ENCODE assay signal across 33 cellular contexts in the genomic region with DNA sequence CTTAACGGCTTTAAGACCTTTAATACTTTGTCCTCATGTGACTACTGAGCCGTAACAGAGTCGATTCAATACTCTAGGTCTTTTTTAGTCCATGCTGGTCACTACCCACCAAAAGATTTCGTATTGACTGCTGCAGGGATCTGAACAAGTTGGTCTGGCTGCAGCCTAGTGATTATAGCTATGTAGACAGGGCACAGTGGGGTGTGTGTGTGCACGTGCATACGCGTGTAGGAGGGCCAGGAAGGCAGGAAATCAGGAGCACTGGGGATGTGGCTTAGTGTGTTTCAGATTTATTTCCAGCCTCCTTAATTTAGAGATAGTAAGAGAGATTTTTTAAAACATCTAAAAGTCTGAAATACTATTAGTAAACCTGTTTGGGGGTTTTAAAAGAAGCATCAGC.
DNase-seq lines count a peak whose midpoint lies in the region; ATAC-seq, FAIRE-seq and TF ChIP-seq lines count a peak whose summit lies in the region.
"Had no signal": no experiment of that assay in that cellular context is flagged by ENCODE, and none has a peak within 500 bp of the region (broad histone marks: within the 10 kb centered on the region; RNA-seq: fewer than 3 reads in every experiment).

No MANE protein-coding gene starts in this region.

- no peak for TF ChIP-seq POLR2A in GM12878 (IDR thresholded peaks at IDR 0.05; ENCODE audit: low read depth, low read length)

- TF ChIP-seq CTCF in GM12878 (IDR thresholded peaks at IDR 0.05 in 2 of 3, conservative IDR thresholded peaks at IDR 0.05 in 1 of 3; ENCODE audit: control insufficient read depth in 2 of 3, extremely low read depth in 1 of 3, insufficient read depth in 1 of 3, low read depth in 3 of 3, low read length in 3 of 3) (no peak), parathyroid adenoma (IDR thresholded peaks at IDR 0.05) (no peak)

- H2AFZ ChIP-seq in GM12878 (ENCODE audit: control insufficient read depth, low read depth, low read length) (no peak overlapping the region), parathyroid adenoma (peak overlapping the region; percentile 5)

- no peak overlapping the region for H3K9ac ChIP-seq in GM12878 (ENCODE audit: control insufficient read depth, insufficient read depth, low read length)
- H3K9ac ChIP-seq in parathyroid adenoma, result no peak overlapping the region
- H3K9ac ChIP-seq: SK-N-SH had no signal

- H3K36me3 ChIP-seq in GM12878 (ENCODE audit: control insufficient read depth in 2 of 2, insufficient read depth in 2 of 2, low read length in 1 of 2) (no peaks in the 10 kb centered on the region), parathyroid adenoma (ENCODE audit: control insufficient read depth, insufficient read depth, low read length) (no peaks in the 10 kb centered on the region)
- H3K36me3 ChIP-seq: ascending aorta, heart left ventricle, neutrophil, prostate gland, vagina had no signal

- 64% methylated on average over 7 of the region's 7 CpGs for WGBS in GM12878 (ENCODE audit: insufficient coverage, insufficient replicate concordance, low lambda C conversion rate, missing lambda C conversion rate)

- in situ Hi-C loops in GM12878 (cut with MboI), result no loop called here

- CTCF ChIA-PET in GM12878 (lab: Yijun Ruan, JAX), result interaction anchor here (0.8 to 9.1 kb wide), 7 partner anchors 10 to 473 kb away, joined by 3 to 68 read pairs (median 4); no protein-coding TSS in a partner anchor

- H3K27me3 ChIP-seq in GM12878 (replicated peaks in 1 of 2; ENCODE audit: control insufficient read depth in 2 of 2, insufficient read depth in 2 of 2, low read length in 1 of 2) (no peaks in the 10 kb centered on the region), parathyroid adenoma (ENCODE audit: control insufficient read depth, insufficient read depth, low read length) (no peaks in the 10 kb centered on the region)
- H3K27me3 ChIP-seq: ascending aorta, foreskin keratinocyte, neutrophil, testis, vagina had no signal

- DNase-seq in DMS153 (lab: John Stamatoyannopoulos, UW), result peak; percentile 21
- DNase-seq in DMS153 treated with DMSO at 0.1 percent for 48 hours (lab: John Stamatoyannopoulos, UW; ENCODE audit: unreplicated experiment), result no peak
- DNase-seq in NCI-H510A treated with DMSO at 0.1 percent for 48 hours (lab: John Stamatoyannopoulos, UW), result peak; percentile 69
- no peak for DNase-seq in GM12878 (ENCODE audit: low read depth, low spot score)
- no peak for DNase-seq in DMS 273 (lab: John Stamatoyannopoulos, UW; ENCODE audit: unreplicated experiment)
- DNase-seq: activated CD4-positive, alpha-beta T cell treated with anti-CD3 and anti-CD28 coated beads for 36 hours; activated effector memory CD4-positive, alpha-beta T cell treated with anti-CD3 and anti-CD28 coated beads, Interleukin-2, amount 50 U/mL, for 16 hours; activated naive CD8-positive, alpha-beta T cell treated with anti-CD3 and anti-CD28 coated beads, Interleukin-2, amount 10 ng/mL, durations not matched to agents 7 days and 5 days; activated T-cell treated with anti-CD3 and anti-CD28 coated beads, Interleukin-2, amount 50 U/mL, for 1 hour; EL; foreskin keratinocyte; GOT3; heart left ventricle; immature natural killer cell; IMR-90; left colon; NCI-H1092; NCI-H2029; SK-N-SH; stimulated activated CD4-positive, alpha-beta T cell treated with anti-CD3 and anti-CD28 coated beads, Interleukin-15, amount 100 ng/mL, for 24 hours; stimulated activated naive B cell treated with anti-CD40 and anti-IgM and Interleukin-4, amounts not matched to agents 10 μg/mL and 1 μg/mL and 100 μg/mL, for 72 hours; T-helper 17 cell; testis had no signal

- H3K9me3 ChIP-seq in GM12878 (replicated peaks; ENCODE audit: control insufficient read depth, insufficient read depth, low read length) (no peaks in the 10 kb centered on the region; the same call in 2 of the 3 replicates), parathyroid adenoma (ENCODE audit: control insufficient read depth, low read length) (no peaks in the 10 kb centered on the region)
- H3K9me3 ChIP-seq: ascending aorta, heart left ventricle, neutrophil, prostate gland, SK-N-SH, testis, vagina had no signal

- SMC1A ChIA-PET in GM12878 (lab: Charles Lee; ENCODE audit: uncharacterized antibody, unreplicated experiment), result interaction anchor here (0.8 to 1.8 kb wide), 9 partner anchors 11 to 477 kb away, joined by 3 to 11 read pairs (median 5); a partner anchor contains a TSS

- BruUV-seq in GM12878 (replicated peaks; lab: Mats Ljungman, UMichigan), result no TSS peak

- POLR2A ChIA-PET in GM12878 (lab: Charles Lee), result interaction anchor here (0.6 kb wide), 1 partner anchor 1103 kb away, joined by 7 read pairs; no protein-coding TSS in a partner anchor

- H3K27ac ChIP-seq in GM12878 (ENCODE audit: control insufficient read depth, insufficient read depth) (no peak overlapping the region), parathyroid adenoma (no peak overlapping the region)
- H3K27ac ChIP-seq: 22Rv1, ascending aorta, foreskin keratinocyte, heart left ventricle, neutrophil, prostate gland, testis, vagina had no signal

- H3K4me3 ChIP-seq in GM12878 (no peak overlapping the region), parathyroid adenoma (ENCODE audit: low read depth, low read length) (no peak overlapping the region)
- H3K4me3 ChIP-seq: ascending aorta, heart left ventricle, prostate gland, testis, vagina had no signal

- FAIRE-seq in GM12878 (lab: Jason Lieb, UNC), result no peak
- FAIRE-seq: GM12891 had no signal

- H4K20me1 ChIP-seq in GM12878 (ENCODE audit: control insufficient read depth, insufficient read depth), result no peaks in the 10 kb centered on the region

- H3K79me2 ChIP-seq in GM12878 (ENCODE audit: control insufficient read depth, insufficient read depth, low read length), result no peaks in the 10 kb centered on the region
- H3K79me2 ChIP-seq in parathyroid adenoma, result no peaks in the 10 kb centered on the region

- RAD21 ChIA-PET in GM12878 (lab: Charles Lee; ENCODE audit: unreplicated experiment), result interaction anchor here (1.0 to 1.1 kb wide), 3 partner anchors 16 to 284 kb away, joined by 3 to 5 read pairs (median 3); no protein-coding TSS in a partner anchor

- ATAC-seq in GM12878 (peak; percentile 15; the same call in 1 of the 3 replicates), HG02610 (IDR thresholded peaks at IDR 0.05; ENCODE audit: unreplicated experiment) (no peak), HG02798 (IDR thresholded peaks at IDR 0.05; ENCODE audit: poor library complexity, unreplicated experiment) (no peak)
- ATAC-seq: activated CD4-positive, alpha-beta T cell treated with anti-CD3 and anti-CD28 coated beads for 36 hours; esophagus mucosa; foreskin keratinocyte; heart left ventricle; left colon; stimulated activated naive B cell treated with anti-CD40 and anti-IgM and Interleukin-4, amounts not matched to agents 10 μg/mL and 1 μg/mL and 100 μg/mL, for 72 hours; T-helper 17 cell had no signal

- no peak for TF ChIP-seq EP300 in GM12878 (IDR thresholded peaks at IDR 0.05; ENCODE audit: borderline replicate concordance in 1 of 2, control insufficient read depth in 1 of 2, low read depth in 2 of 2, low read length in 2 of 2)

- TF ChIP-seq RAD21 in GM12878 (IDR thresholded peaks at IDR 0.05; ENCODE audit: insufficient read depth, low read depth, low read length), result no peak

- H3K4me2 ChIP-seq in GM12878 (ENCODE audit: control insufficient read depth, insufficient read depth) (no peak overlapping the region), parathyroid adenoma (ENCODE audit: low read length) (peak overlapping the region; percentile 44)
- H3K4me2 ChIP-seq: SK-N-SH had no signal

- intact Hi-C loops in GM12878 (cut with micrococcal nuclease; ENCODE audit: unreplicated experiment), result no loop called here

- H3K4me1 ChIP-seq in GM12878 (ENCODE audit: control insufficient read depth, insufficient read depth, low read length) (peaks cover 35% of the 10 kb centered on the region), parathyroid adenoma (no peaks in the 10 kb centered on the region)
- H3K4me1 ChIP-seq: ascending aorta, foreskin keratinocyte, heart left ventricle, prostate gland, testis, vagina had no signal

TF ChIP-seq in GM12878, 131 proteins besides CTCF, POLR2A, EP300 and RAD21:
- TF ChIP-seq ZNF384 (IDR thresholded peaks at IDR 0.05; ENCODE audit: borderline replicate concordance, low read depth, low read length) (no peak), BHLHE40 (IDR thresholded peaks at IDR 0.05; ENCODE audit: borderline replicate concordance in 1 of 2, low read depth in 2 of 2, low read length in 1 of 2) (peak in 1 of 2 experiments; percentile 62; a peak in 1 of 4 replicates)
TF ChIP-seq in GM12878: peak in this region for 1.

Comparison
In these comparisons a context has a peak if more than half of its experiments do, and no peak if none do; other contexts are left out.
1. DNase-seq: peak in DMS153 (single experiment) and NCI-H510A treated with DMSO at 0.1 percent for 48 hours (single experiment); none in DMS153 treated with DMSO at 0.1 percent for 48 hours (single experiment), GM12878 (single experiment) and DMS 273 (single experiment).